ENCODE assay signal across 4 cellular contexts in the genomic region with DNA sequence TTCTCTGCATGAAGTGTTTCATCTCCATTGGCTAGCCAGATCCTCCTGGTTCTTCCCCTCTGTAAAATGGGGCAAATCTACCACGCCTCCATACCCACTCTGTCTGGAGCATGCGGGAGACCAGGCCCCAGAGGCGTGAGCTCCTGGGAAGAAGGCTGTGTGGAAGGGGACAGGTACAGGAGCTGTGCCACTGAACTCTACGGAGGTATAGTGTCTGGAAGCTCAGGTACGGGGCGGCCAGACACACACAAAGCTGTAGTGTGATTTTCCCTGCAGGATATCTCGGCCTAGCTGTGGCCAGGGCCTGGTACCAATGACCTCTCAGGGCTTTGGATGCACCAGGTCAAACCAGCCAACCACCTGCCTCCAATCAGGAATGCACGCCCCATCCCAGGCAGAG. TPM values are rescaled to one million over a fixed set of nuclear protein-coding genes. Genes with fewer than 3 reads are reported as not detected.
"Had no signal": no experiment of that assay in that cellular context is flagged by ENCODE, and none has a peak within 500 bp of the region (broad histone marks: within the 10 kb centered on the region; RNA-seq: fewer than 3 reads in every experiment).

No MANE protein-coding gene starts in this region.

RNA-seq across cellular contexts. Expression of a gene that starts 10.0 kb away (rescaled TPM):
- total RNA-seq: activated B cell treated with CpG ODN at 0.5 μM for 24 hours, bronchial epithelial cell, chondrocyte, foreskin keratinocyte had no signal
- polyA plus RNA-seq: foreskin keratinocyte had no signal
